14 cellular contexts compared by ENCODE assay signal in the genomic region with DNA sequence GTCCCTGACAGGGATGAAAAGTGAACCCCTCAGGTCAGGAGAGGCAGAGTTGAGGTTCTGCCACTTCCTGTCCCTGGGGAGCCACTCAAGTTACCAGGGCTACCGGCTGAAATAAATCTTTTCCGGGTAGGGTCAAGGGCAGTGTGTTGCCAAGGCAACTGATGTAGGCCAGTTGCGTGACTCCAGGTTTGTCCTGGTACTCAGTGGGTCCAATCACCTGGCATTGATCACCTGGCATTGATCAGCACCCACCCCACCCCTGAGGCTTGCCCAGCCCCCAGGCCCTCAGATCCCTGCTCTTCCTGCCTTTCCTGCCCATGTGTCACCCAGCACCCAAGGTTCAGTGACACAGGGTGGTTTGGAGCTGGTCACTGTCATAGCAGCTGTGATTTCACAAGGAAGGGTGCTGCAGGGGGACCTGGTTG. TPM values are rescaled to one million over a fixed set of nuclear protein-coding genes. Genes with fewer than 3 reads are reported as not detected.
DNase-seq lines count a peak whose midpoint lies in the region; ATAC-seq and TF ChIP-seq lines count a peak whose summit lies in the region.
"Had no signal": no experiment of that assay in that cellular context is flagged by ENCODE, and none has a peak within 500 bp of the region (broad histone marks: within the 10 kb centered on the region; RNA-seq: fewer than 3 reads in every experiment).

No MANE protein-coding gene starts in this region.

- H3K27me3 ChIP-seq in GM23338 (ENCODE audit: insufficient read depth) (peaks cover 13% of the 10 kb centered on the region; the same call in 1 of the 2 replicates), esophagus muscularis mucosa (peaks cover 0 to 26% (median 1%) of the 10 kb centered on the region in 4 donors)
- H3K27me3 ChIP-seq: suprapubic skin had no signal

- H3K27ac ChIP-seq in GM23338 (ENCODE audit: low read depth): no peak overlapping the region
- no peak overlapping the region for H3K27ac ChIP-seq in esophagus muscularis mucosa (replicated peaks in 1 of 4)
- H3K27ac ChIP-seq: heart right ventricle, psoas muscle, suprapubic skin had no signal

- no peak overlapping the region for H3K27ac Mint-ChIP-seq in GM23338
- peak overlapping the region; percentile 40 for H3K27ac Mint-ChIP-seq in activated CD4-positive, alpha-beta memory T cell treated with anti-CD3 and anti-CD28 coated beads, Interleukin-2, amount 10 ng/mL, durations not matched to agents 7 days and 5 days
- H3K27ac Mint-ChIP-seq in nephron progenitor cell: no peak overlapping the region

- no peak for TF ChIP-seq CTCF in GM23338 (conservative IDR thresholded peaks at IDR 0.05; ENCODE audit: low read depth in 2 of 2)
- no peak for TF ChIP-seq CTCF in nephron progenitor cell (IDR thresholded peaks at IDR 0.05)
- no peak for TF ChIP-seq CTCF in esophagus muscularis mucosa (IDR thresholded peaks at IDR 0.05)

- intact Hi-C loops in esophagus muscularis mucosa (cut with DNase I): no loop called here

- whole genome bisulfite sequencing in esophagus muscularis mucosa: 77% methylated on average over 3 of the region's 3 CpGs

- H3F3A ChIP-seq in GM23338 (replicated peaks; ENCODE audit: low read depth): peaks cover 14% of the 10 kb centered on the region; the same call in 1 of the 2 replicates

- H4K20me1 ChIP-seq in GM23338 (replicated peaks; ENCODE audit: insufficient read depth): no peaks in the 10 kb centered on the region

- H3K27me3 Mint-ChIP-seq in GM23338 (ENCODE audit: insufficient read depth, low read depth, poor library complexity) (peaks cover 42% of the 10 kb centered on the region), nephron progenitor cell (ENCODE audit: low read depth, poor library complexity) (peaks cover 7% of the 10 kb centered on the region)
- no peaks in the 10 kb centered on the region for H3K27me3 Mint-ChIP-seq in activated CD4-positive, alpha-beta memory T cell treated with anti-CD3 and anti-CD28 coated beads, Interleukin-2, amount 10 ng/mL, durations not matched to agents 7 days and 5 days

- H3K36me3 ChIP-seq in GM23338 (ENCODE audit: insufficient read depth) (no peaks in the 10 kb centered on the region), esophagus muscularis mucosa (peaks cover 0 to 36% (median 20%) of the 10 kb centered on the region in 4 donors)

- no peak overlapping the region for H3K4me2 ChIP-seq in GM23338

- peaks cover 47% of the 10 kb centered on the region for H3K4me1 Mint-ChIP-seq in GM23338
- peaks cover 50% of the 10 kb centered on the region for H3K4me1 Mint-ChIP-seq in activated CD4-positive, alpha-beta memory T cell treated with anti-CD3 and anti-CD28 coated beads, Interleukin-2, amount 10 ng/mL, durations not matched to agents 7 days and 5 days
- peaks cover 78% of the 10 kb centered on the region for H3K4me1 Mint-ChIP-seq in nephron progenitor cell

- ATAC-seq in GM23338 (no peak), HG02870 (IDR thresholded peaks at IDR 0.05; ENCODE audit: unreplicated experiment) (no peak), HG03097 (IDR thresholded peaks at IDR 0.05; ENCODE audit: low FRiP score, unreplicated experiment) (no peak)
- ATAC-seq: activated T-cell treated with anti-CD3 and anti-CD28 coated beads, Interleukin-2, amount 50 U/mL, for 4 hours; psoas muscle had no signal

- H2AFZ ChIP-seq in GM23338: no peak overlapping the region

- no peaks in the 10 kb centered on the region for H3K9me3 ChIP-seq in esophagus muscularis mucosa
- H3K9me3 ChIP-seq: heart right ventricle, psoas muscle, suprapubic skin had no signal

- H3K4me3 ChIP-seq in GM23338 (no peak overlapping the region), esophagus muscularis mucosa (no peak overlapping the region)
- H3K4me3 ChIP-seq: heart right ventricle, psoas muscle, suprapubic skin had no signal

- H3K79me2 ChIP-seq in GM23338 (replicated peaks; ENCODE audit: insufficient read depth): no peaks in the 10 kb centered on the region

- CTCF ChIA-PET in activated CD4-positive, alpha-beta memory T cell treated with anti-CD3 and anti-CD28 coated beads, Interleukin-2, amount 10 ng/mL, durations not matched to agents 7 days and 5 days (lab: Charles Lee): interaction anchor here (1.5 kb wide), 1 partner anchor 138 kb away, joined by 6 read pairs; a partner anchor contains a TSS

- H3K4me1 ChIP-seq in GM23338 (ENCODE audit: insufficient read depth): peaks cover 36% of the 10 kb centered on the region
- peaks cover 13 to 45% (median 24%) of the 10 kb centered on the region in 4 donors for H3K4me1 ChIP-seq in esophagus muscularis mucosa
- H3K4me1 ChIP-seq: psoas muscle had no signal

- no peak overlapping the region for H3K4me3 Mint-ChIP-seq in GM23338
- no peak overlapping the region for H3K4me3 Mint-ChIP-seq in activated CD4-positive, alpha-beta memory T cell treated with anti-CD3 and anti-CD28 coated beads, Interleukin-2, amount 10 ng/mL, durations not matched to agents 7 days and 5 days
- H3K4me3 Mint-ChIP-seq in nephron progenitor cell: peak overlapping the region; percentile 38
- H3K4me3 Mint-ChIP-seq: activated T-cell treated with anti-CD3 and anti-CD28 coated beads, Interleukin-2, amount 50 U/mL, for 4 hours had no signal

- H3K9me3 Mint-ChIP-seq in GM23338 (no peaks in the 10 kb centered on the region), nephron progenitor cell (no peaks in the 10 kb centered on the region)
- no peaks in the 10 kb centered on the region for H3K9me3 Mint-ChIP-seq in activated CD4-positive, alpha-beta memory T cell treated with anti-CD3 and anti-CD28 coated beads, Interleukin-2, amount 10 ng/mL, durations not matched to agents 7 days and 5 days
- H3K9me3 Mint-ChIP-seq: activated T-cell treated with anti-CD3 and anti-CD28 coated beads, Interleukin-2, amount 50 U/mL, for 4 hours had no signal

- H3K9me2 ChIP-seq in GM23338 (ENCODE audit: insufficient read depth): no peaks in the 10 kb centered on the region

- no peak for TF ChIP-seq EP300 in esophagus muscularis mucosa (IDR thresholded peaks at IDR 0.05)

- peaks cover 4% of the 10 kb centered on the region for H3K36me3 Mint-ChIP-seq in GM23338 (ENCODE audit: low read depth)
- peaks cover 17% of the 10 kb centered on the region for H3K36me3 Mint-ChIP-seq in activated CD4-positive, alpha-beta memory T cell treated with anti-CD3 and anti-CD28 coated beads, Interleukin-2, amount 10 ng/mL, durations not matched to agents 7 days and 5 days (ENCODE audit: low read depth)
- no peaks in the 10 kb centered on the region for H3K36me3 Mint-ChIP-seq in nephron progenitor cell (ENCODE audit: low read depth)

- DNase-seq in NCI-H1417 (lab: John Stamatoyannopoulos, UW) (peak; percentile 50 to 76 (median 52)), NCI-H1417 treated with DMSO at 0.1 percent for 48 hours (lab: John Stamatoyannopoulos, UW) (no peak), GM23338 (ENCODE audit: low spot score) (peak; percentile 46), nephron progenitor cell (peak; percentile 66), esophagus muscularis mucosa (ENCODE audit: extremely low spot score) (no peak)
- no peak for DNase-seq in activated CD4-positive, alpha-beta memory T cell treated with anti-CD3 and anti-CD28 coated beads, Interleukin-2, amount 10 ng/mL, durations not matched to agents 7 days and 5 days
- DNase-seq: ACHN; activated T-cell treated with anti-CD3 and anti-CD28 coated beads, Interleukin-2, amount 50 U/mL, for 4 hours; heart right ventricle; psoas muscle had no signal

- no peak for TF ChIP-seq POLR2A in esophagus muscularis mucosa (IDR thresholded peaks at IDR 0.05; ENCODE audit: low read depth)

- POLR2A ChIA-PET in activated CD4-positive, alpha-beta memory T cell treated with anti-CD3 and anti-CD28 coated beads, Interleukin-2, amount 10 ng/mL, durations not matched to agents 7 days and 5 days (lab: Charles Lee): interaction anchor here (1.0 to 2.0 kb wide), 7 partner anchors 16 to 112 kb away, joined by 3 to 7 read pairs (median 4); a partner anchor contains a TSS

TF ChIP-seq in GM23338, 12 proteins besides CTCF, POLR2A, EP300 and RAD21 (continues in another document):
- TF ChIP-seq, protein P1, sequence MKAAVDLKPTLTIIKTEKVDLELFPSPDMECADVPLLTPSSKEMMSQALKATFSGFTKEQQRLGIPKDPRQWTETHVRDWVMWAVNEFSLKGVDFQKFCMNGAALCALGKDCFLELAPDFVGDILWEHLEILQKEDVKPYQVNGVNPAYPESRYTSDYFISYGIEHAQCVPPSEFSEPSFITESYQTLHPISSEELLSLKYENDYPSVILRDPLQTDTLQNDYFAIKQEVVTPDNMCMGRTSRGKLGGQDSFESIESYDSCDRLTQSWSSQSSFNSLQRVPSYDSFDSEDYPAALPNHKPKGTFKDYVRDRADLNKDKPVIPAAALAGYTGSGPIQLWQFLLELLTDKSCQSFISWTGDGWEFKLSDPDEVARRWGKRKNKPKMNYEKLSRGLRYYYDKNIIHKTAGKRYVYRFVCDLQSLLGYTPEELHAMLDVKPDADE (IDR thresholded peaks at IDR 0.05): no peak

RNA-seq across cellular contexts. Expression of a gene that starts 5.9 kb away (rescaled TPM):
- total RNA-seq in GM23338 (2014; rRNA removed; shearing (Covaris generic)): 2.0 and 4.1 TPM in 2 replicates
- polyA plus RNA-seq in GM23338 (2016; fragmentation: Nextera tagmentation; extraction: Ambion mirVana): 3.8 and 3.9 TPM in 2 replicates
- total RNA-seq in activated CD4-positive, alpha-beta memory T cell treated with anti-CD3 and anti-CD28 coated beads, Interleukin-2, amount 10 ng/mL, durations not matched to agents 7 days and 5 days: 10 to 100 TPM; 29.1 to 30.0 TPM
- under 1 TPM in 2 of 4 donors, not detected in 2; 0.83 to 0.92 TPM for total RNA-seq in esophagus muscularis mucosa
- total RNA-seq: RPMI7951 had no signal

RNA-seq across cellular contexts. Expression of a gene that starts 18.2 kb away (rescaled TPM):
- 51.0 and 51.5 TPM in 2 replicates for total RNA-seq in GM23338 (2014; rRNA removed; shearing (Covaris generic))
- polyA plus RNA-seq in GM23338 (2016; fragmentation: Nextera tagmentation; extraction: Ambion mirVana): 21.4 and 21.8 TPM in 2 replicates
- total RNA-seq in activated CD4-positive, alpha-beta memory T cell treated with anti-CD3 and anti-CD28 coated beads, Interleukin-2, amount 10 ng/mL, durations not matched to agents 7 days and 5 days: 100 to 1,000 TPM; 199 to 204 TPM
- 10 to 100 TPM; 36.2 to 53.2 (median 44.0) TPM for total RNA-seq in esophagus muscularis mucosa

RNA-seq across cellular contexts. Expression of a gene that starts 18.4 kb away (rescaled TPM):
- 0.70 and 2.4 TPM in 2 replicates for total RNA-seq in GM23338 (2014; rRNA removed; shearing (Covaris generic))
- 0.82 and 2.1 TPM in 2 replicates for polyA plus RNA-seq in GM23338 (2016; fragmentation: Nextera tagmentation; extraction: Ambion mirVana)
- 1 to 10 TPM; 1.8 to 2.7 TPM for total RNA-seq in activated CD4-positive, alpha-beta memory T cell treated with anti-CD3 and anti-CD28 coated beads, Interleukin-2, amount 10 ng/mL, durations not matched to agents 7 days and 5 days
- total RNA-seq in esophagus muscularis mucosa: under 1 TPM; 0.13 to 0.83 (median 0.48) TPM

RNA-seq across cellular contexts. Expression of a gene that starts 28.8 kb away (rescaled TPM):
- total RNA-seq in GM23338 (2014; rRNA removed; shearing (Covaris generic)): 2.4 and 8.9 TPM in 2 replicates
- polyA plus RNA-seq in GM23338 (2016; fragmentation: Nextera tagmentation; extraction: Ambion mirVana): 2.2 and 2.3 TPM in 2 replicates
- total RNA-seq in activated CD4-positive, alpha-beta memory T cell treated with anti-CD3 and anti-CD28 coated beads, Interleukin-2, amount 10 ng/mL, durations not matched to agents 7 days and 5 days: 10 to 100 TPM; 53.9 to 59.8 TPM
- total RNA-seq in esophagus muscularis mucosa: 10 to 100 TPM; 31.6 to 79.6 (median 35.1) TPM

RNA-seq across cellular contexts. Expression of a gene that starts 34.4 kb away (rescaled TPM):
- 33.3 and 45.5 TPM in 2 replicates for total RNA-seq in GM23338 (2014; rRNA removed; shearing (Covaris generic))
- 70.4 and 81.2 TPM in 2 replicates for polyA plus RNA-seq in GM23338 (2016; fragmentation: Nextera tagmentation; extraction: Ambion mirVana)
- total RNA-seq in activated CD4-positive, alpha-beta memory T cell treated with anti-CD3 and anti-CD28 coated beads, Interleukin-2, amount 10 ng/mL, durations not matched to agents 7 days and 5 days: 10 to 100 TPM; 16.0 to 18.7 TPM
- total RNA-seq in esophagus muscularis mucosa: 10 to 100 TPM; 12.0 to 42.2 (median 18.3) TPM

Comparison
In these comparisons a context has a peak if more than half of its experiments do, and no peak if none do; other contexts are left out.
1. DNase-seq: peak in NCI-H1417 (3 of 3), GM23338 (single experiment) and nephron progenitor cell (single experiment); none in NCI-H1417 treated with DMSO at 0.1 percent for 48 hours (single experiment), activated CD4-positive, alpha-beta memory T cell treated with anti-CD3 and anti-CD28 coated beads, Interleukin-2, amount 10 ng/mL, durations not matched to agents 7 days and 5 days (single experiment) and esophagus muscularis mucosa (single experiment).